1 cellular context compared by ENCODE assay signal in genomic region chr14:64244279-64244678, GRCh38.
TF ChIP-seq lines count a peak whose summit lies in the region.

No MANE protein-coding gene starts in this region.

TF ChIP-seq in IMR-90, 13 proteins besides CTCF, POLR2A, EP300 and RAD21 (continued from another document):
- no peak for TF ChIP-seq CEBPB (IDR thresholded peaks at IDR 0.05; ENCODE audit: low read depth, low read length)
